In the genomic region with DNA sequence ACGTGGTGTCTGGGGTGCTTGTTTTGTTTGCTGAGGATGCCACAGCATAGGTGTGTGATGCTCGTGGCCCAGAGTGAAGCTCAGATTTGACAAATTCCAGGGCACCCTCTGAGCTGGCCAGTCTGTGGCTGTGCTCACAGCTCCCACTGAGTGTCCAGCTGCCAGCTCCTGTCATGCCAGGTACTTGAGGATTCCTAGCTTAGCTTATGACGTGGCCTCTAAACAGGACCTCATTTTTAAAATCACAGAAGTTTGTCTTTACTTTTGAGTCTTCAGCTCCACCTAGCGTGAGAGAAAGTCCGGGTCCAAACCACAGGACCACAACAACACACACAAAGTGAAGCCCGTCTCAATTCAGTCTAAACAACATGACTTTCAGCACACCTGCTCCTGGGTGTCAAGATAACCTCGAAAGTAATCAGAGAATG, we compare ENCODE assay signal across 8 cellular contexts.
DNase-seq lines count a peak whose midpoint lies in the region; ATAC-seq and TF ChIP-seq lines count a peak whose summit lies in the region.

No MANE protein-coding gene starts in this region.

- H3K27me3 ChIP-seq in WERI-Rb-1 (ENCODE audit: insufficient read depth, low read depth, severe bottlenecking), result no peaks in the 10 kb centered on the region

- peak; percentile 65 for TF ChIP-seq CTCF in AG09309 (IDR thresholded peaks at IDR 0.05; ENCODE audit: control insufficient read depth, insufficient read depth, low read depth, low read length, missing control alignments)
- TF ChIP-seq CTCF in fibroblast of villous mesenchyme (IDR thresholded peaks at IDR 0.05; ENCODE audit: insufficient read depth, low read depth, low read length), result peak; percentile 51
- no peak for TF ChIP-seq CTCF in WERI-Rb-1 (IDR thresholded peaks at IDR 0.05; ENCODE audit: low read depth, low read length)

- H3K36me3 ChIP-seq in WERI-Rb-1, result peaks cover 13% of the 10 kb centered on the region

- peak; percentile 66 for ATAC-seq in GM19351 (IDR thresholded peaks at IDR 0.05; ENCODE audit: unreplicated experiment)

- DNase-seq in AG09309 (ENCODE audit: low read depth) (no peak), NAMALWA (ENCODE audit: low spot score) (peak; percentile 64), fibroblast of villous mesenchyme (ENCODE audit: low read depth) (peak; percentile 77), WERI-Rb-1 (no peak), SK-N-DZ (ENCODE audit: low spot score) (no peak), HK-2 (ENCODE audit: unreplicated experiment) (no peak)
- no peak for DNase-seq in stimulated activated CD4-positive, alpha-beta T cell treated with anti-CD3 and anti-CD28 coated beads, Interleukin-4, amount 100 ng/mL, for 24 hours

- H3K4me3 ChIP-seq in AG09309 (ENCODE audit: control insufficient read depth, low read depth, low read length) (no peak overlapping the region), fibroblast of villous mesenchyme (ENCODE audit: low read depth, low read length) (no peak overlapping the region), WERI-Rb-1 (ENCODE audit: low read depth, low read length) (no peak overlapping the region)

- H3K27ac ChIP-seq in WERI-Rb-1, result no peak overlapping the region

- H3K9me3 ChIP-seq in WERI-Rb-1 (ENCODE audit: severe bottlenecking), result no peaks in the 10 kb centered on the region

Comparison
In these comparisons a context has a peak if more than half of its experiments do, and no peak if none do; other contexts are left out.
1. DNase-seq: peak in NAMALWA (single experiment) and fibroblast of villous mesenchyme (single experiment); none in AG09309 (single experiment), stimulated activated CD4-positive, alpha-beta T cell treated with anti-CD3 and anti-CD28 coated beads, Interleukin-4, amount 100 ng/mL, for 24 hours (single experiment), WERI-Rb-1 (single experiment), SK-N-DZ (single experiment) and HK-2 (single experiment).